ENCODE assay signal across 8 cellular contexts in genomic region chr11:62599909-62600308, GRCh38. TPM values are rescaled to one million over a fixed set of nuclear protein-coding genes. Genes with fewer than 3 reads are reported as not detected.
DNase-seq lines count a peak whose midpoint lies in the region; ATAC-seq, FAIRE-seq and TF ChIP-seq lines count a peak whose summit lies in the region.

No MANE protein-coding gene starts in this region.

- TF ChIP-seq CTCF in Calu3 (IDR thresholded peaks at IDR 0.05; ENCODE audit: unreplicated experiment) (no peak), PC-9 (conservative IDR thresholded peaks at IDR 0.05) (no peak), endothelial cell of umbilical vein (IDR thresholded peaks at IDR 0.05; ENCODE audit: extremely low read depth in 1 of 2, insufficient read depth in 1 of 2, low read depth in 1 of 2, low read length in 2 of 2) (no peak), osteocyte (IDR thresholded peaks at IDR 0.05) (no peak), GM10248 (IDR thresholded peaks at IDR 0.05; ENCODE audit: control extremely low read depth, extremely low read depth, low read depth, missing control alignments) (no peak)

- peak overlapping the region; percentile 88 for H3K4me3 Mint-ChIP-seq in Calu3 (ENCODE audit: low read depth, unreplicated experiment)
- peak overlapping the region; percentile 84 for H3K4me3 Mint-ChIP-seq in osteocyte (ENCODE audit: unreplicated experiment)

- dilution Hi-C loops in endothelial cell of umbilical vein (cut with MboI; ENCODE audit: extremely low pct_ligation_motif_present, low sequenced_read_pairs) = no loop called here

- CTCF ChIA-PET in Calu3 (lab: Charles Lee) (interaction anchor here (1.1 to 2.1 kb wide), 2 partner anchors 8 to 22 kb away, joined by 3 to 21 read pairs; partner anchors contain the start of genes B3GAT3 and TUT1), PC-9 (lab: Charles Lee) (interaction anchor here (0.6 to 1.4 kb wide), 2 partner anchors 39 to 175 kb away, joined by 3 to 7 read pairs; no protein-coding TSS in a partner anchor), endothelial cell of umbilical vein (lab: Charles Lee) (interaction anchor here (0.9 to 3.8 kb wide), 6 partner anchors 8 to 175 kb away, joined by 3 to 29 read pairs (median 8); partner anchors contain the start of genes EML3 and TUT1), GM10248 (lab: Yijun Ruan, JAX) (interaction anchor here (2.1 to 2.5 kb wide), 2 partner anchors 8 to 12 kb away, joined by 12 to 26 read pairs; partner anchors contain the start of genes EML3 and TUT1)

- H3F3A ChIP-seq in PC-9 (ENCODE audit: insufficient read depth, low read depth) = peaks cover 61% of the 10 kb centered on the region

- peak overlapping the region; percentile 89 for H3K9ac ChIP-seq in endothelial cell of umbilical vein (replicated peaks; ENCODE audit: extremely low read depth, insufficient read depth, low read length)

- TSS peak; percentile 58 for BruUV-seq in Calu3 (replicated peaks; lab: Mats Ljungman, UMichigan)
- BruUV-seq in PC-9 (replicated peaks; lab: Mats Ljungman, UMichigan) = TSS peak; percentile 36
- TSS peak; percentile 37 for BruUV-seq in endothelial cell of umbilical vein (replicated peaks; lab: Mats Ljungman, UMichigan)

- DNase-seq in Calu3 = no peak
- DNase-seq in PC-9 = no peak
- DNase-seq in endothelial cell of umbilical vein (ENCODE audit: low read depth, low spot score) = no peak
- DNase-seq in osteocyte (ENCODE audit: extremely low spot score, unreplicated experiment) = no peak
- DNase-seq in GM10248 (ENCODE audit: extremely low spot score) = no peak

- H3K9me1 ChIP-seq in endothelial cell of umbilical vein (replicated peaks; ENCODE audit: control insufficient read depth, extremely low read depth, insufficient read depth, low read length) = no peaks in the 10 kb centered on the region

- peaks cover 80% of the 10 kb centered on the region for H3K36me3 Mint-ChIP-seq in Calu3 (ENCODE audit: insufficient read depth, unreplicated experiment)
- peaks cover 40% of the 10 kb centered on the region for H3K36me3 Mint-ChIP-seq in osteocyte (ENCODE audit: unreplicated experiment)

- H3K27ac ChIP-seq in PC-9 (no peak overlapping the region), endothelial cell of umbilical vein (ENCODE audit: insufficient read depth, low read depth, low read length) (no peak overlapping the region)

- ATAC-seq in HG02885 (IDR thresholded peaks at IDR 0.05; ENCODE audit: poor library complexity, unreplicated experiment) (no peak), GM18873 (IDR thresholded peaks at IDR 0.05; ENCODE audit: low FRiP score, unreplicated experiment) (no peak), HG03196 (IDR thresholded peaks at IDR 0.05; ENCODE audit: unreplicated experiment) (no peak)

- H2AFZ ChIP-seq in PC-9 = no peak overlapping the region
- H2AFZ ChIP-seq in endothelial cell of umbilical vein (ENCODE audit: low read depth, low read length) = no peak overlapping the region

- H3K9me2 ChIP-seq in PC-9 (ENCODE audit: insufficient read depth) = no peaks in the 10 kb centered on the region

- H4K20me1 ChIP-seq in PC-9 (ENCODE audit: insufficient read depth) (no peaks in the 10 kb centered on the region; the same call in 1 of the 2 replicates), endothelial cell of umbilical vein (replicated peaks; ENCODE audit: control insufficient read depth, extremely low read depth, insufficient read depth, low read length) (no peaks in the 10 kb centered on the region)

- POLR2A ChIA-PET in PC-9 (lab: Charles Lee; ENCODE audit: unreplicated experiment) = interaction anchor here (0.6 to 1.0 kb wide), 5 partner anchors 26 to 186 kb away, joined by 3 to 5 read pairs (median 4); partner anchors contain the start of gene UQCC3
- POLR2A ChIA-PET in endothelial cell of umbilical vein (lab: Charles Lee) = interaction anchor here (0.7 to 1.3 kb wide), 4 partner anchors 26 to 65 kb away, joined by 3 to 6 read pairs (median 4); partner anchors contain the start of genes C11orf98, CSKMT, EEF1G and GANAB
- POLR2A ChIA-PET in GM10248 (lab: Yijun Ruan, JAX) = interaction anchor here (1.0 to 3.1 kb wide), 3 partner anchors 8 to 65 kb away, joined by 3 to 64 read pairs (median 6); partner anchors contain the start of genes C11orf98, CSKMT and TUT1

- H3K27ac Mint-ChIP-seq in Calu3 (ENCODE audit: unreplicated experiment) = peak overlapping the region; percentile 78
- peak overlapping the region; percentile 96 for H3K27ac Mint-ChIP-seq in osteocyte (ENCODE audit: unreplicated experiment)

- intact Hi-C loops in Calu3 (cut with micrococcal nuclease; ENCODE audit: unreplicated experiment) = no loop called here
- intact Hi-C loops in PC-9 (cut with micrococcal nuclease; ENCODE audit: unreplicated experiment) = no loop called here
- intact Hi-C loops in endothelial cell of umbilical vein (cut with micrococcal nuclease) = loop anchor here (1.0 to 2.0 kb wide), 4 partner anchors 9 to 107 kb away; partner anchors contain the start of genes BSCL2, GANAB, GNG3 and TUT1

- H3K4me1 Mint-ChIP-seq in Calu3 (ENCODE audit: low read depth, unreplicated experiment) (peaks cover 35% of the 10 kb centered on the region), osteocyte (ENCODE audit: unreplicated experiment) (peaks cover 32% of the 10 kb centered on the region)

- H3K36me3 ChIP-seq in PC-9 (ENCODE audit: low read depth) = peaks cover 15% of the 10 kb centered on the region
- H3K36me3 ChIP-seq in endothelial cell of umbilical vein (ENCODE audit: control insufficient read depth in 2 of 2, extremely low read depth in 1 of 2, insufficient read depth in 2 of 2, low read length in 2 of 2) = peaks cover 26 to 33% of the 10 kb centered on the region in 2 experiments

- H3K9me3 ChIP-seq in PC-9 (ENCODE audit: insufficient read depth, low read depth) = no peaks in the 10 kb centered on the region
- H3K9me3 ChIP-seq in endothelial cell of umbilical vein (replicated peaks; ENCODE audit: control insufficient read depth, insufficient read depth, low read length) = no peaks in the 10 kb centered on the region

- peaks cover 17% of the 10 kb centered on the region for H3K4me1 ChIP-seq in PC-9 (replicated peaks; ENCODE audit: insufficient read depth)
- peaks cover 19% of the 10 kb centered on the region for H3K4me1 ChIP-seq in endothelial cell of umbilical vein (ENCODE audit: control insufficient read depth, extremely low read depth, insufficient read depth, low read length)

- no peak for TF ChIP-seq POLR2A in endothelial cell of umbilical vein (IDR thresholded peaks at IDR 0.05; ENCODE audit: low read depth, low read length)

- FAIRE-seq in endothelial cell of umbilical vein (lab: Jason Lieb, UNC) = peak; percentile 73

- no peaks in the 10 kb centered on the region for H3K27me3 ChIP-seq in PC-9 (ENCODE audit: insufficient read depth, low read depth)
- H3K27me3 ChIP-seq in endothelial cell of umbilical vein (ENCODE audit: control insufficient read depth in 2 of 2, insufficient read depth in 2 of 2, low read length in 2 of 2) = no peaks in the 10 kb centered on the region

- H3K4me3 ChIP-seq in PC-9 (peak overlapping the region; percentile 95), endothelial cell of umbilical vein (replicated peaks in 1 of 3; ENCODE audit: insufficient read depth in 1 of 3, low read depth in 1 of 3, low read length in 3 of 3) (peak overlapping the region; percentile 61 to 98 (median 92))

- H3K27me3 Mint-ChIP-seq in Calu3 (ENCODE audit: unreplicated experiment) = no peaks in the 10 kb centered on the region
- H3K27me3 Mint-ChIP-seq in osteocyte (ENCODE audit: unreplicated experiment) = no peaks in the 10 kb centered on the region

- H3K9me3 Mint-ChIP-seq in Calu3 (ENCODE audit: low read depth, unreplicated experiment) (no peaks in the 10 kb centered on the region), osteocyte (ENCODE audit: unreplicated experiment) (no peaks in the 10 kb centered on the region)

- peaks cover 38% of the 10 kb centered on the region for H3K79me2 ChIP-seq in PC-9 (ENCODE audit: low read depth)
- peaks cover 45% of the 10 kb centered on the region for H3K79me2 ChIP-seq in endothelial cell of umbilical vein (ENCODE audit: control insufficient read depth, insufficient read depth, low read length)

- H3K4me2 ChIP-seq in PC-9 = peak overlapping the region; percentile 94
- H3K4me2 ChIP-seq in endothelial cell of umbilical vein (ENCODE audit: insufficient read depth, low read length) = peak overlapping the region; percentile 89

RNA-seq across cellular contexts. Expression of gene MTA2, which starts 1.8 kb away (rescaled TPM):
- 90.4 and 97.2 TPM in 2 replicates for total RNA-seq in Calu3 (2022)
- total RNA-seq in PC-9 (2021) = 96.6 and 120 TPM in 2 replicates
- total RNA-seq in endothelial cell of umbilical vein = 166 and 176 TPM in 2 replicates
- polyA plus RNA-seq in endothelial cell of umbilical vein = 30.2 and 40.4 TPM in 2 replicates
- 30.0 and 32.2 TPM in 2 replicates for polyA plus RNA-seq in endothelial cell of umbilical vein (2011; cell fraction: cytosol; rRNA removed)
- polyA plus RNA-seq in endothelial cell of umbilical vein (2011; cell fraction: nucleus; rRNA removed) = 111 and 132 TPM in 2 replicates
- 108 and 120 TPM in 2 replicates for polyA plus RNA-seq in endothelial cell of umbilical vein (2012)
- 91.6 and 95.5 TPM in 2 replicates for polyA minus RNA-seq in endothelial cell of umbilical vein
- 51.8 TPM for polyA minus RNA-seq in endothelial cell of umbilical vein (2011; cell fraction: cytosol; rRNA and poly(A)+ RNA removed)
- polyA minus RNA-seq in endothelial cell of umbilical vein (2011; cell fraction: nucleus; rRNA and poly(A)+ RNA removed) = 40.3 and 57.1 TPM in 2 replicates
- 91.6 and 107 TPM in 2 replicates for total RNA-seq in osteocyte

RNA-seq across cellular contexts. Expression of gene TUT1, which starts 8.6 kb away (rescaled TPM):
- total RNA-seq in Calu3 (2022) = 21.9 and 26.3 TPM in 2 replicates
- total RNA-seq in PC-9 (2021) = 39.3 and 40.5 TPM in 2 replicates
- 16.9 and 17.8 TPM in 2 replicates for total RNA-seq in endothelial cell of umbilical vein
- 11.5 and 12.7 TPM in 2 replicates for polyA plus RNA-seq in endothelial cell of umbilical vein
- polyA plus RNA-seq in endothelial cell of umbilical vein (2011; cell fraction: cytosol; rRNA removed) = 7.1 and 9.3 TPM in 2 replicates
- 45.0 and 48.0 TPM in 2 replicates for polyA plus RNA-seq in endothelial cell of umbilical vein (2011; cell fraction: nucleus; rRNA removed)
- 10.6 and 12.9 TPM in 2 replicates for polyA plus RNA-seq in endothelial cell of umbilical vein (2012)
- polyA minus RNA-seq in endothelial cell of umbilical vein = 8.6 and 9.0 TPM in 2 replicates
- 16.0 TPM for polyA minus RNA-seq in endothelial cell of umbilical vein (2011; cell fraction: cytosol; rRNA and poly(A)+ RNA removed)
- 5.2 and 7.6 TPM in 2 replicates for polyA minus RNA-seq in endothelial cell of umbilical vein (2011; cell fraction: nucleus; rRNA and poly(A)+ RNA removed)
- total RNA-seq in osteocyte = 12.7 and 15.6 TPM in 2 replicates

RNA-seq across cellular contexts. Expression of gene EML3, which starts 12.7 kb away (rescaled TPM):
- 43.3 and 51.4 TPM in 2 replicates for total RNA-seq in Calu3 (2022)
- total RNA-seq in PC-9 (2021) = 83.2 and 84.2 TPM in 2 replicates
- 101 and 110 TPM in 2 replicates for total RNA-seq in endothelial cell of umbilical vein
- polyA plus RNA-seq in endothelial cell of umbilical vein = 75.7 and 78.3 TPM in 2 replicates
- polyA plus RNA-seq in endothelial cell of umbilical vein (2011; cell fraction: cytosol; rRNA removed) = 27.7 and 29.7 TPM in 2 replicates
- 297 and 324 TPM in 2 replicates for polyA plus RNA-seq in endothelial cell of umbilical vein (2011; cell fraction: nucleus; rRNA removed)
- polyA plus RNA-seq in endothelial cell of umbilical vein (2012) = 60.5 and 84.3 TPM in 2 replicates
- polyA minus RNA-seq in endothelial cell of umbilical vein = 61.5 and 71.2 TPM in 2 replicates
- polyA minus RNA-seq in endothelial cell of umbilical vein (2011; cell fraction: cytosol; rRNA and poly(A)+ RNA removed) = 19.6 TPM
- polyA minus RNA-seq in endothelial cell of umbilical vein (2011; cell fraction: nucleus; rRNA and poly(A)+ RNA removed) = 36.6 and 42.9 TPM in 2 replicates
- total RNA-seq in osteocyte = 78.8 and 80.9 TPM in 2 replicates

RNA-seq across cellular contexts. Expression of gene ROM1, which starts 13.1 kb away (rescaled TPM):
- total RNA-seq in Calu3 (2022) = 1.6 and 2.6 TPM in 2 replicates
- 6.2 and 7.0 TPM in 2 replicates for total RNA-seq in PC-9 (2021)
- total RNA-seq in endothelial cell of umbilical vein = 8.2 and 8.8 TPM in 2 replicates
- polyA plus RNA-seq in endothelial cell of umbilical vein = 4.8 and 5.3 TPM in 2 replicates
- polyA plus RNA-seq in endothelial cell of umbilical vein (2011; cell fraction: cytosol; rRNA removed) = 7.0 and 8.7 TPM in 2 replicates
- 2.7 and 3.5 TPM in 2 replicates for polyA plus RNA-seq in endothelial cell of umbilical vein (2011; cell fraction: nucleus; rRNA removed)
- 7.9 and 11.8 TPM in 2 replicates for polyA plus RNA-seq in endothelial cell of umbilical vein (2012)
- polyA minus RNA-seq in endothelial cell of umbilical vein = 2.4 and 5.5 TPM in 2 replicates
- 4.2 TPM for polyA minus RNA-seq in endothelial cell of umbilical vein (2011; cell fraction: cytosol; rRNA and poly(A)+ RNA removed)
- 0.53 and 0.82 TPM in 2 replicates for polyA minus RNA-seq in endothelial cell of umbilical vein (2011; cell fraction: nucleus; rRNA and poly(A)+ RNA removed)
- total RNA-seq in osteocyte = 3.3 and 4.4 TPM in 2 replicates

RNA-seq across cellular contexts. Expression of gene B3GAT3, which starts 21.9 kb away (rescaled TPM):
- total RNA-seq in Calu3 (2022) = 31.5 and 32.7 TPM in 2 replicates
- 38.9 and 60.5 TPM in 2 replicates for total RNA-seq in PC-9 (2021)
- 31.6 and 35.0 TPM in 2 replicates for total RNA-seq in endothelial cell of umbilical vein
- polyA plus RNA-seq in endothelial cell of umbilical vein = 37.2 and 48.0 TPM in 2 replicates
- 21.9 and 31.2 TPM in 2 replicates for polyA plus RNA-seq in endothelial cell of umbilical vein (2011; cell fraction: cytosol; rRNA removed)
- polyA plus RNA-seq in endothelial cell of umbilical vein (2011; cell fraction: nucleus; rRNA removed) = 25.1 and 31.1 TPM in 2 replicates
- 16.2 and 26.3 TPM in 2 replicates for polyA plus RNA-seq in endothelial cell of umbilical vein (2012)
- 7.9 and 9.5 TPM in 2 replicates for polyA minus RNA-seq in endothelial cell of umbilical vein
- 31.6 TPM for polyA minus RNA-seq in endothelial cell of umbilical vein (2011; cell fraction: cytosol; rRNA and poly(A)+ RNA removed)
- polyA minus RNA-seq in endothelial cell of umbilical vein (2011; cell fraction: nucleus; rRNA and poly(A)+ RNA removed) = 5.8 and 6.0 TPM in 2 replicates
- 35.8 and 41.4 TPM in 2 replicates for total RNA-seq in osteocyte
